In genomic region chr14:103100281-103101121, GRCh38 we compare ENCODE assay signal across 1 cellular context.
TF ChIP-seq lines count a peak whose summit lies in the region.

No MANE protein-coding gene starts in this region.

TF ChIP-seq in HepG2, 621 proteins besides CTCF, POLR2A, EP300 and RAD21 (continued from another document and continues in another):
- TF ChIP-seq ZNF12 (CRISPR knock-in tag; IDR thresholded peaks at IDR 0.05) (peak; percentile 53; the same call in 1 of the 2 replicates), FOXO1 (CRISPR knock-in tag; IDR thresholded peaks at IDR 0.05) (peak; percentile 83), ZNF383 (CRISPR knock-in tag; IDR thresholded peaks at IDR 0.05; ENCODE audit: borderline replicate concordance) (0 out of 2 replicates have a peak, but pooled peaks have one; percentile 69), GMEB2 (CRISPR knock-in tag; IDR thresholded peaks at IDR 0.05; ENCODE audit: low read depth) (no peak), NR0B2 (CRISPR knock-in tag; IDR thresholded peaks at IDR 0.05) (no peak), PBX2 (CRISPR knock-in tag; IDR thresholded peaks at IDR 0.05) (no peak), ARID3A (IDR thresholded peaks at IDR 0.05; ENCODE audit: low read depth, low read length) (peak; percentile 39; the same call in 1 of the 2 replicates), NR2F2 (IDR thresholded peaks at IDR 0.05; ENCODE audit: borderline replicate concordance, low read depth) (peak; percentile 91), WIZ (CRISPR knock-in tag; IDR thresholded peaks at IDR 0.05) (no peak), HOXA5 (CRISPR knock-in tag; IDR thresholded peaks at IDR 0.05) (peak; percentile 94), ZNF562 (CRISPR knock-in tag; IDR thresholded peaks at IDR 0.05; ENCODE audit: borderline replicate concordance) (no peak), CBFB (CRISPR knock-in tag; IDR thresholded peaks at IDR 0.05) (0 out of 2 replicates have a peak, but pooled peaks have one; percentile 19), ZNF260 (CRISPR knock-in tag; IDR thresholded peaks at IDR 0.05; ENCODE audit: borderline replicate concordance, low read depth) (no peak), SKIL (CRISPR knock-in tag; IDR thresholded peaks at IDR 0.05; ENCODE audit: borderline replicate concordance) (peak; percentile 95), RFXAP (CRISPR knock-in tag; IDR thresholded peaks at IDR 0.05; ENCODE audit: borderline replicate concordance) (peak; percentile 87; the same call in 1 of the 2 replicates), ZSCAN12 (CRISPR knock-in tag; IDR thresholded peaks at IDR 0.05) (no peak; the same call in 1 of the 2 replicates), ZNF558 (CRISPR knock-in tag; IDR thresholded peaks at IDR 0.05; ENCODE audit: borderline replicate concordance) (no peak; the same call in 1 of the 2 replicates), FIP1L1 (IDR thresholded peaks at IDR 0.05; ENCODE audit: borderline replicate concordance, insufficient read depth, low read depth, low read length) (no peak; the same call in 1 of the 2 replicates), IRX3 (CRISPR knock-in tag; IDR thresholded peaks at IDR 0.05; ENCODE audit: borderline replicate concordance, low read depth) (0 out of 2 replicates have a peak, but pooled peaks have one; percentile 14), ZNF17 (CRISPR knock-in tag; IDR thresholded peaks at IDR 0.05) (no peak), ATF5 (CRISPR knock-in tag; IDR thresholded peaks at IDR 0.05; ENCODE audit: low read depth) (0 out of 2 replicates have a peak, but pooled peaks have one; percentile 56), AFF4 (CRISPR knock-in tag; IDR thresholded peaks at IDR 0.05) (no peak; the same call in 1 of the 2 replicates), ZMYM4 (CRISPR knock-in tag; IDR thresholded peaks at IDR 0.05) (peak; percentile 43), ZNF251 (CRISPR knock-in tag; IDR thresholded peaks at IDR 0.05) (no peak), ZBTB39 (CRISPR knock-in tag; IDR thresholded peaks at IDR 0.05) (no peak), EZH2 (conservative IDR thresholded peaks at IDR 0.05; ENCODE audit: low read depth, low read length) (no peak), ZNF710 (CRISPR knock-in tag; IDR thresholded peaks at IDR 0.05; ENCODE audit: borderline replicate concordance) (peak; percentile 62; the same call in 1 of the 2 replicates), ZNF3 (CRISPR knock-in tag; IDR thresholded peaks at IDR 0.05) (no peak), NFATC3 (CRISPR knock-in tag; IDR thresholded peaks at IDR 0.05) (no peak), ZNF569 (CRISPR knock-in tag; IDR thresholded peaks at IDR 0.05; ENCODE audit: borderline replicate concordance) (no peak), MAX (IDR thresholded peaks at IDR 0.05) (peak; percentile 88), HBP1 (CRISPR knock-in tag; IDR thresholded peaks at IDR 0.05; ENCODE audit: low read depth) (peak; percentile 90; the same call in 1 of the 2 replicates), HNF1B (CRISPR knock-in tag; IDR thresholded peaks at IDR 0.05) (peak; percentile 85), FOXK1 (CRISPR knock-in tag; IDR thresholded peaks at IDR 0.05; ENCODE audit: borderline replicate concordance, low read depth) (peak; percentile 90), ZNF451 (CRISPR knock-in tag; IDR thresholded peaks at IDR 0.05) (no peak; the same call in 1 of the 2 replicates), THAP8 (CRISPR knock-in tag; IDR thresholded peaks at IDR 0.05; ENCODE audit: borderline replicate concordance) (peak; percentile 24; the same call in 1 of the 2 replicates), MAFF (IDR thresholded peaks at IDR 0.05; ENCODE audit: low read depth, low read length) (no peak)
